8 cellular contexts compared by ENCODE assay signal in the genomic region with DNA sequence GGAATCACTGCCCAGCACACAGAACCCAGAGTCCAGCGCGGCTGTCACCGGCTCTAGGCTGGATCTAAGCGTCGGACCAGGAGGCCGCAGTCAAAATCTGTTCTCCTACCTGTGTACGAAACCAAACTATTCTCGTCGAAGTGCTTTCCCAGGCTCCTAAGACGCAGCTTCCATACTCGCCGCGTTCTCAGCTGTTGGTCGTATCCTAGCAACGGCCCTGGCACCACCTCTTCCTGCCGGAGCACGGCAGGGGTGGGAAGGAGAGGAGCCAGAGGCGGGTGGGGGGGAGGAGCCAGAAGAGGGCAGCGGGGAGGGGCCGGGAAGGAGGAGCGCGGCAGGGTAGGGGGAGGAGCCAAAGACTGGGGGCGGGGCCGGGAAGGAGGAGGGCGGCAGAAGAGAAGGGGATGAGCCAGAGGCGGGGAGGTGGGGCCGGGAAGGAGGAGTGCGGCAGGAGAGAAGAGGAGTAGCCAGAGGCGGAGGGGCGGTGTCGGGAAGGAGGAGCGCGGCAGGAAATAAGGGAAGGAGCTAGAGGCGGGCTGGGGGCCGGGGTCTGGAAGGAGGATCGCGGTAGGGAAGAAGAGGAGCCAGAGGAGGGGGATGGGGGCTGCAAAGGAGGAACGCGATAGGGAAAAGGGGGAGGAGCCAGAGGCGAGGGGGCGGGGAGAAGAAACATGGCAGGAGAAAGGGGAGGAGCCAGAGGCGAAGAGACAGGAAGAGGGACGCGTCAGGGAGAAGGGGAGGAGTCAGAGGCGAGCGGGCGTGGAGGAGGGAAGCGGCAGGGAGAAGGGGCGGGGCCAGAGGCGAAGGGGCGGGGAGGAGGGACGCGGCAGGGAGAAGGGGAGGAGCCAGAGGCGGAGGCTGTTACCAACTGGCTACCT.
DNase-seq lines count a peak whose midpoint lies in the region; ATAC-seq lines count a peak whose summit lies in the region.

A gene (minus strand): TSS at position 213 of the 878 bp plus-strand sequence. CDS start 22,255 bp downstream, outside the sequence.

- peak within 1 kb of the TSS; percentile 66 for H3K27ac ChIP-seq in cingulate gyrus (ENCODE audit: low read depth, low read length)
- peak within 1 kb of the TSS; percentile 77 for H3K27ac ChIP-seq in layer of hippocampus (ENCODE audit: low read depth, low read length)

- peak; percentile 80 for ATAC-seq in HG03439 (IDR thresholded peaks at IDR 0.05; ENCODE audit: unreplicated experiment)

- DNase-seq in Ammon's horn (ENCODE audit: low spot score), result peak; percentile 100
- DNase-seq in GM19238 (ENCODE audit: insufficient read length, low spot score), result peak; percentile 79
- peak; percentile 88 for DNase-seq in NCI-H510A treated with DMSO at 0.1 percent for 48 hours (lab: John Stamatoyannopoulos, UW)
- peak; percentile 96 to 98 for DNase-seq in activated CD4-positive, alpha-beta T cell treated with anti-CD3 and anti-CD28 coated beads for 4 hours
- peak; percentile 93 to 100 (median 94) for DNase-seq in stimulated activated CD4-positive, alpha-beta T cell treated with anti-CD3 and anti-CD28 coated beads, Interleukin-1b, Interleukin-23, amount 100 ng/mL, for 24 hours (ENCODE audit: low read depth in 4 of 4, low spot score in 1 of 4)

- H3K27me3 ChIP-seq in layer of hippocampus (ENCODE audit: control insufficient read depth, insufficient read depth, low read length), result no peaks in the 10 kb centered on the region

Comparison
In these comparisons a context has a peak if more than half of its experiments do, and no peak if none do; other contexts are left out.
1. Peak in every context shown above with its lines: DNase-seq, ATAC-seq and H3K27ac ChIP-seq.